ENCODE assay signal across 29 cellular contexts in the genomic region with DNA sequence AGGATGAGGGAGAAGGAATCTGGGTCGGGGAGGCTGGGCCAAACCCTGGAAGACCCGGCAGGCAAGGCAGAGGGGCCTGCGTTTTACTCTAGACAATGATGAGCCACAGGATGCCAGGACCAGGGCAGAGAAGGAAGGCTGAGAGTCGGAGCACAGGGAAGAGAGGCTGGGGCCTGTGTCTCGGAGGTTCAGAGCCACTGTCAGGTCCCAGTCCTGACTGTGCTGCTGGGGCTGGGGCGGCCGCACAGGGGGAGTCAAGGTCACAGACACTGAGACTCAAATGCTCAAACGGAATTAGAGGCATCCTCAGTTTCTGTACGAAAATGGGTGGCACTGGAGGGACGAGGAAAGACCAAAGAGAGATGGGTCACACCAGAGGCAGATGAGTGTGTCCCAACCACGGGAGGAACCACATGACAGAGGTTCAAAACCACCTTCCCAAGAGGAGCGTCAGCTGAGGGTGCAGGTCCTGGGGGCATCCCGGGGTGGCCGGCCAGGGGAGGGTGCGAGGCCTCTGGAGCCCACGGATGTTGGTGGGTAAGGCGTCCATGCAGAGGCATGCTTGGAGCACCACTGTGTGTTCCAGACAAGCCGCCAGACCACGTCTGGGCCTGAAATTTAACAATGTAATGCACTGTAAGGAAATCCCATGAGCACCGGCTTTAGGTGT. TPM values are rescaled to one million over a fixed set of nuclear protein-coding genes. Genes with fewer than 3 reads are reported as not detected.
DNase-seq lines count a peak whose midpoint lies in the region; ATAC-seq, FAIRE-seq and TF ChIP-seq lines count a peak whose summit lies in the region.
"Had no signal": no experiment of that assay in that cellular context is flagged by ENCODE, and none has a peak within 500 bp of the region (broad histone marks: within the 10 kb centered on the region; RNA-seq: fewer than 3 reads in every experiment).

No MANE protein-coding gene starts in this region.

- FAIRE-seq in HTR-8/SVneo (lab: Jason Lieb, UNC): no peak
- FAIRE-seq: colon, frontal cortex, GM19239 had no signal

- dilution Hi-C loops in mammary epithelial cell (cut with HindIII; ENCODE audit: low sequenced_read_pairs): no loop called here

- H3K4me3 ChIP-seq in mammary epithelial cell (replicated peaks in 1 of 3; ENCODE audit: insufficient read depth in 1 of 3, low read depth in 2 of 3, low read length in 3 of 3): no peak overlapping the region
- H3K4me3 ChIP-seq: esophagus muscularis mucosa, hepatocyte, prostate gland had no signal

- TF ChIP-seq CTCF in MCF 10A (IDR thresholded peaks at IDR 0.05; ENCODE audit: unreplicated experiment): no peak
- no peak for TF ChIP-seq CTCF in mammary epithelial cell (conservative IDR thresholded peaks at IDR 0.05 in 1 of 2, IDR thresholded peaks at IDR 0.05 in 1 of 2; ENCODE audit: extremely low read depth in 1 of 2, insufficient read depth in 1 of 2, low read depth in 1 of 2, low read length in 2 of 2)
- TF ChIP-seq CTCF in activated B cell treated with CpG ODN at 0.5 μM for 24 hours (IDR thresholded peaks at IDR 0.05): no peak
- no peak for TF ChIP-seq CTCF in type B pancreatic cell (conservative IDR thresholded peaks at IDR 0.05)

- no peak overlapping the region for H3K27ac ChIP-seq in mammary epithelial cell (ENCODE audit: insufficient read depth, low read depth, low read length)
- H3K27ac ChIP-seq: C4-2B, esophagus muscularis mucosa, hepatocyte, prostate gland, RWPE1, VCaP had no signal

- H3K4me3 Mint-ChIP-seq in MCF 10A (ENCODE audit: unreplicated experiment) (no peak overlapping the region), activated B cell treated with CpG ODN at 0.5 μM for 24 hours (no peak overlapping the region), naive B cell (no peak overlapping the region), type B pancreatic cell (no peak overlapping the region)
- H3K4me3 Mint-ChIP-seq: activated CD4-positive, alpha-beta memory T cell treated with anti-CD3 and anti-CD28 coated beads, Interleukin-2, amount 10 ng/mL, durations not matched to agents 7 days and 5 days; IgD-negative memory B cell had no signal

- H3K9me3 Mint-ChIP-seq in MCF 10A (ENCODE audit: unreplicated experiment): no peaks in the 10 kb centered on the region
- H3K9me3 Mint-ChIP-seq in activated B cell treated with CpG ODN at 0.5 μM for 24 hours: peaks cover 2% of the 10 kb centered on the region
- H3K9me3 Mint-ChIP-seq in naive B cell: no peaks in the 10 kb centered on the region
- no peaks in the 10 kb centered on the region for H3K9me3 Mint-ChIP-seq in type B pancreatic cell
- H3K9me3 Mint-ChIP-seq: activated CD4-positive, alpha-beta memory T cell treated with anti-CD3 and anti-CD28 coated beads, Interleukin-2, amount 10 ng/mL, durations not matched to agents 7 days and 5 days; IgD-negative memory B cell had no signal

- no peak for ATAC-seq in activated B cell treated with CpG ODN at 0.5 μM for 24 hours (ENCODE audit: low read depth)
- no peak for ATAC-seq in naive B cell (ENCODE audit: low read depth in 2 of 2)
- ATAC-seq: HCT116 had no signal

- H2AFZ ChIP-seq in mammary epithelial cell (ENCODE audit: low read depth, low read length): no peak overlapping the region
- H2AFZ ChIP-seq: hepatocyte had no signal

- H4K20me1 ChIP-seq in mammary epithelial cell (ENCODE audit: insufficient read depth, low read length): no peaks in the 10 kb centered on the region

- H3K36me3 Mint-ChIP-seq in MCF 10A (ENCODE audit: insufficient read depth, unreplicated experiment): peaks cover 6% of the 10 kb centered on the region
- H3K36me3 Mint-ChIP-seq in activated B cell treated with CpG ODN at 0.5 μM for 24 hours (ENCODE audit: low read depth): peaks cover 13% of the 10 kb centered on the region
- H3K36me3 Mint-ChIP-seq in naive B cell: peaks cover 0 to 4% of the 10 kb centered on the region in 2 donors
- peaks cover 14% of the 10 kb centered on the region for H3K36me3 Mint-ChIP-seq in type B pancreatic cell

- H3K27me3 ChIP-seq in mammary epithelial cell (ENCODE audit: insufficient read depth, low read length): no peaks in the 10 kb centered on the region
- H3K27me3 ChIP-seq: esophagus muscularis mucosa, hepatocyte had no signal

- intact Hi-C loops in MCF 10A (cut with micrococcal nuclease) (no loop called here), mammary epithelial cell (cut with micrococcal nuclease) (no loop called here), activated B cell treated with CpG ODN at 0.5 μM for 24 hours (cut with micrococcal nuclease) (no loop called here)

- DNase-seq in MCF 10A (ENCODE audit: unreplicated experiment) (no peak), mammary epithelial cell (no peak), activated B cell treated with CpG ODN at 0.5 μM for 24 hours (peak; percentile 7), naive B cell (no peak), type B pancreatic cell (ENCODE audit: extremely low spot score, unreplicated experiment) (no peak), NCI-H1105 (lab: John Stamatoyannopoulos, UW) (no peak), HTR-8/SVneo (ENCODE audit: insufficient read length, low spot score) (no peak)
- DNase-seq: ACHN; activated CD4-positive, alpha-beta memory T cell treated with anti-CD3 and anti-CD28 coated beads, Interleukin-2, amount 10 ng/mL, durations not matched to agents 7 days and 5 days; activated gamma-delta T cell treated with Interleukin-2 at 50 U/mL for 16 hours; amniotic stem cell; effector memory CD4-positive, alpha-beta T cell; NCI-H1417; NCI-H2081; NCI-H82; SK-N-SH; stimulated activated CD8-positive, alpha-beta memory T cell treated with anti-CD3 and anti-CD28 coated beads, Interleukin-4, amount 100 ng/mL, for 48 hours; substantia nigra had no signal

- BruUV-seq in MCF 10A (replicated peaks; lab: Mats Ljungman, UMichigan): no TSS peak
- BruUV-seq in mammary epithelial cell (replicated peaks; lab: Mats Ljungman, UMichigan): no TSS peak

- H3K27ac Mint-ChIP-seq in MCF 10A (ENCODE audit: low read depth, unreplicated experiment) (peak overlapping the region; percentile 40), activated B cell treated with CpG ODN at 0.5 μM for 24 hours (no peak overlapping the region), naive B cell (peak overlapping the region in 4 of 6 donors; percentile 42 to 100 (median 84)), type B pancreatic cell (peak overlapping the region; percentile 29)
- H3K27ac Mint-ChIP-seq: activated CD4-positive, alpha-beta memory T cell treated with anti-CD3 and anti-CD28 coated beads, Interleukin-2, amount 10 ng/mL, durations not matched to agents 7 days and 5 days had no signal

- WGBS in mammary epithelial cell (ENCODE audit: low coverage, missing lambda C conversion rate): 87% methylated on average over 12 of the region's 20 CpGs

- no peaks in the 10 kb centered on the region for H3K9me3 ChIP-seq in mammary epithelial cell (replicated peaks; ENCODE audit: insufficient read depth, low read length)
- H3K9me3 ChIP-seq: esophagus muscularis mucosa, prostate gland, SK-N-SH had no signal

- POLR2A ChIA-PET in MCF 10A (lab: Yijun Ruan, JAX) (no interaction called here), activated B cell treated with CpG ODN at 0.5 μM for 24 hours (lab: Charles Lee) (interaction anchor here (0.6 kb wide), 1 partner anchor 15 kb away, joined by 3 read pairs; a partner anchor contains a TSS)

- H3K79me2 ChIP-seq in mammary epithelial cell (ENCODE audit: insufficient read depth, low read length): peaks cover 22% of the 10 kb centered on the region

- no peak overlapping the region for H3K9ac ChIP-seq in mammary epithelial cell (ENCODE audit: insufficient read depth, low read length)
- H3K9ac ChIP-seq: SK-N-SH had no signal

- CTCF ChIA-PET in MCF 10A (lab: Yijun Ruan, JAX): no interaction called here
- CTCF ChIA-PET in mammary epithelial cell (lab: Charles Lee; ENCODE audit: low non-redundant PET): no interaction called here
- CTCF ChIA-PET in activated B cell treated with CpG ODN at 0.5 μM for 24 hours (lab: Charles Lee): interaction anchor here (0.5 kb wide), 1 partner anchor 136 kb away, joined by 3 read pairs; no protein-coding TSS in a partner anchor

- in situ Hi-C loops in mammary epithelial cell (cut with MboI; ENCODE audit: low sequenced_read_pairs in 2 of 2): no loop called here

- H3K27me3 Mint-ChIP-seq in MCF 10A (ENCODE audit: insufficient read depth, unreplicated experiment) (no peaks in the 10 kb centered on the region), activated B cell treated with CpG ODN at 0.5 μM for 24 hours (no peaks in the 10 kb centered on the region), naive B cell (no peaks in the 10 kb centered on the region), type B pancreatic cell (no peaks in the 10 kb centered on the region)
- H3K27me3 Mint-ChIP-seq: activated CD4-positive, alpha-beta memory T cell treated with anti-CD3 and anti-CD28 coated beads, Interleukin-2, amount 10 ng/mL, durations not matched to agents 7 days and 5 days; IgD-negative memory B cell had no signal

- no peaks in the 10 kb centered on the region for H3K4me1 ChIP-seq in mammary epithelial cell (ENCODE audit: insufficient read depth, low read length)
- H3K4me1 ChIP-seq: prostate gland had no signal

- no peaks in the 10 kb centered on the region for H3K4me1 Mint-ChIP-seq in MCF 10A (ENCODE audit: insufficient read depth, unreplicated experiment)
- peaks cover 22% of the 10 kb centered on the region for H3K4me1 Mint-ChIP-seq in activated B cell treated with CpG ODN at 0.5 μM for 24 hours
- H3K4me1 Mint-ChIP-seq in naive B cell: peaks cover 20 to 42% (median 31%) of the 10 kb centered on the region in 3 donors
- H3K4me1 Mint-ChIP-seq in type B pancreatic cell (ENCODE audit: unreplicated experiment): peaks cover 13% of the 10 kb centered on the region

- no peak overlapping the region for H3K4me2 ChIP-seq in mammary epithelial cell (ENCODE audit: insufficient read depth, low read depth, low read length)
- H3K4me2 ChIP-seq: hepatocyte, SK-N-SH had no signal

- no peaks in the 10 kb centered on the region for H3K36me3 ChIP-seq in mammary epithelial cell (ENCODE audit: insufficient read depth, low read length)
- H3K36me3 ChIP-seq: prostate gland had no signal

RNA-seq across cellular contexts. Expression of a gene that starts 14.7 kb away (rescaled TPM):
- total RNA-seq in MCF 10A (2022) (21.8 and 23.8 TPM in 2 replicates), mammary epithelial cell (10 to 100 TPM; 18.4 to 20.2 TPM), activated B cell treated with CpG ODN at 0.5 μM for 24 hours (30.9 and 31.9 TPM in 2 replicates), type B pancreatic cell (ENCODE audit: low replicate concordance) (24.0 and 39.0 TPM in 2 replicates)
- polyA plus RNA-seq in mammary epithelial cell (8.9 TPM), naive B cell (ENCODE audit: low read depth in 6 of 6) (1 to 10 TPM in 5 of 6 donors, not detected in 1; 1.5 to 6.8 (median 2.8) TPM)
- 12.6 TPM for polyA minus RNA-seq in mammary epithelial cell
